ENCODE assay signal across 21 cellular contexts in the genomic region with DNA sequence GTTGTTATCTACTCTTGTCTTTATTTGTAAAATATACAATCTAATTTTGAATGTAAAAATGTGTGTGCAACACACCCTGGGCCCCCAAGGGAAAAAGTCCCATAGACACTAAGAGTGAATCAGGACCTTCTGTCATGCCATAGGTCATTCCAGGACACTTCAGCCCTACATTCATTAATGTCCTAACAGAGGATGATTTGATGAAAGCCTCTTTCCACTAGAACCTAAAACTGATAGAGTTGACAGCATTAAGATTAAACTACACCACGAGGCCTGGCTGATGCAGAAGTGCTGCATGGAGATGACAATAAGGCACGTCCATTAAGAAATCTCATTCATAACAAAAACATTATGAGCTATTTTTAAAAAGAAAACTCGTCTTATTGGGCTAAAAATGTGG.
"Had no signal": no experiment of that assay in that cellular context is flagged by ENCODE, and none has a peak within 500 bp of the region (broad histone marks: within the 10 kb centered on the region; RNA-seq: fewer than 3 reads in every experiment).

No MANE protein-coding gene starts in this region.

- H3K36me3 ChIP-seq: colonic mucosa, esophagus squamous epithelium, ovary, right lobe of liver, spleen, tibial artery, upper lobe of left lung, uterus had no signal

- H3K27ac ChIP-seq: colonic mucosa, esophagus squamous epithelium, foreskin keratinocyte, ovary, right lobe of liver, spleen, tibial artery, upper lobe of left lung, uterus had no signal

- H3K4me1 ChIP-seq: colonic mucosa, esophagus squamous epithelium, foreskin keratinocyte, right lobe of liver, tibial artery, upper lobe of left lung, uterus had no signal

- H3K9me3 Mint-ChIP-seq: neural crest cell; stimulated activated memory B cell treated with anti-CD40 and anti-IgM and Interleukin-4, amounts not matched to agents 10 μg/mL and 1 μg/mL and 100 μg/mL, for 72 hours; stimulated activated naive CD8-positive, alpha-beta T cell treated with anti-CD3 and anti-CD28 coated beads, Interleukin-15, Interleukin-2, amounts not matched to agents 100 ng/mL and 50 ng/mL, for 24 hours had no signal

- ATAC-seq: foreskin keratinocyte; stimulated activated memory B cell treated with anti-CD40 and anti-IgM and Interleukin-4, amounts not matched to agents 10 μg/mL and 1 μg/mL and 100 μg/mL, for 72 hours had no signal

- H3K4me3 Mint-ChIP-seq: naive B cell; neural crest cell; stimulated activated memory B cell treated with anti-CD40 and anti-IgM and Interleukin-4, amounts not matched to agents 10 μg/mL and 1 μg/mL and 100 μg/mL, for 72 hours; stimulated activated naive CD8-positive, alpha-beta T cell treated with anti-CD3 and anti-CD28 coated beads, Interleukin-15, Interleukin-2, amounts not matched to agents 100 ng/mL and 50 ng/mL, for 24 hours had no signal

- H3K9me3 ChIP-seq: colonic mucosa, esophagus squamous epithelium, ovary, right lobe of liver, spleen, tibial artery, upper lobe of left lung, uterus had no signal

- H3K27me3 Mint-ChIP-seq: progenitor cell of endocrine pancreas; stimulated activated naive CD8-positive, alpha-beta T cell treated with anti-CD3 and anti-CD28 coated beads, Interleukin-15, Interleukin-2, amounts not matched to agents 100 ng/mL and 50 ng/mL, for 24 hours had no signal

- DNase-seq: colonic mucosa; dermis blood vessel endothelial cell; esophagus squamous epithelium; foreskin keratinocyte; kidney; left cardiac atrium; mesendoderm; naive B cell; ovary; right lobe of liver; spleen; stimulated activated CD4-positive, alpha-beta T cell treated with anti-CD3 and anti-CD28 coated beads, Interleukin-15, amount 100 ng/mL, for 24 hours; stimulated activated CD4-positive, alpha-beta T cell treated with anti-CD3 and anti-CD28 coated beads, Interleukin-1b, Interleukin-23, amount 100 ng/mL, for 48 hours; stimulated activated CD4-positive, alpha-beta T cell treated with anti-CD3 and anti-CD28 coated beads, Interleukin-4, amount 100 ng/mL, for 24 hours; tibial artery; uterus had no signal

- H3K4me1 Mint-ChIP-seq: neural crest cell; stimulated activated memory B cell treated with anti-CD40 and anti-IgM and Interleukin-4, amounts not matched to agents 10 μg/mL and 1 μg/mL and 100 μg/mL, for 72 hours had no signal

- H3K36me3 Mint-ChIP-seq: stimulated activated memory B cell treated with anti-CD40 and anti-IgM and Interleukin-4, amounts not matched to agents 10 μg/mL and 1 μg/mL and 100 μg/mL, for 72 hours had no signal

- H3K27me3 ChIP-seq: colonic mucosa, esophagus squamous epithelium, foreskin keratinocyte, ovary, right lobe of liver, spleen, tibial artery, upper lobe of left lung, uterus had no signal

- H3K4me3 ChIP-seq: colonic mucosa, esophagus squamous epithelium, ovary, right lobe of liver, spleen, tibial artery, upper lobe of left lung, uterus had no signal
